ENCODE assay signal across 1 cellular context in genomic region chr7:138029126-138029525, GRCh38.
TF ChIP-seq lines count a peak whose summit lies in the region.

No MANE protein-coding gene starts in this region.

TF ChIP-seq in GM12878, 131 proteins besides CTCF, POLR2A, EP300 and RAD21:
- no peak for TF ChIP-seq CREB1 (IDR thresholded peaks at IDR 0.05; ENCODE audit: low read depth)
- TF ChIP-seq EED (IDR thresholded peaks at IDR 0.05; ENCODE audit: low read depth), result no peak
